Comparison of ENCODE assay signal across 14 cellular contexts in genomic region chr13:32060319-32060924, GRCh38. TPM values are rescaled to one million over a fixed set of nuclear protein-coding genes. Genes with fewer than 3 reads are reported as not detected.
DNase-seq lines count a peak whose midpoint lies in the region; ATAC-seq and TF ChIP-seq lines count a peak whose summit lies in the region.
"Had no signal": no experiment of that assay in that cellular context is flagged by ENCODE, and none has a peak within 500 bp of the region (broad histone marks: within the 10 kb centered on the region; RNA-seq: fewer than 3 reads in every experiment).

No MANE protein-coding gene starts in this region.

- no peaks in the 10 kb centered on the region for H3K27me3 ChIP-seq in HL-60 (ENCODE audit: insufficient read depth, poor library complexity, severe bottlenecking)
- H3K27me3 ChIP-seq in trophoblast cell (ENCODE audit: insufficient read depth, low read length) = no peaks in the 10 kb centered on the region

- peak; percentile 75 to 77 for ATAC-seq in left cardiac atrium
- no peak for ATAC-seq in GM18868 (IDR thresholded peaks at IDR 0.05; ENCODE audit: unreplicated experiment)
- no peak for ATAC-seq in GM18505 (IDR thresholded peaks at IDR 0.05; ENCODE audit: unreplicated experiment)
- ATAC-seq: WTC11 had no signal

- H3K79me2 ChIP-seq in trophoblast cell (ENCODE audit: control insufficient read depth, insufficient read depth, low read length, poor library complexity) = no peaks in the 10 kb centered on the region

- no peaks in the 10 kb centered on the region for H3K9me3 ChIP-seq in trophoblast cell (ENCODE audit: insufficient read depth, low read depth, low read length)
- H3K9me3 ChIP-seq: mucosa of descending colon had no signal

- H4K8ac ChIP-seq in trophoblast cell (ENCODE audit: low read depth, low read length) = no peak overlapping the region

- H3K4me2 ChIP-seq in trophoblast cell (ENCODE audit: low read length) = no peak overlapping the region

- H3K27ac ChIP-seq in HL-60 (replicated peaks) (peak overlapping the region; percentile 9), trophoblast cell (ENCODE audit: low read depth, low read length) (no peak overlapping the region)

- no peaks in the 10 kb centered on the region for H3K79me1 ChIP-seq in trophoblast cell (ENCODE audit: low read length)

- WGBS in trophoblast cell (ENCODE audit: extremely low coverage, insufficient coverage, insufficient read length) = no CpG with 5 or more reads among the region's 6 CpGs

- H3K14ac ChIP-seq in trophoblast cell (ENCODE audit: low read length) = no peak overlapping the region

- peak overlapping the region; percentile 47 for H3K23ac ChIP-seq in trophoblast cell (ENCODE audit: low read length)

- no peak overlapping the region for H2BK120ac ChIP-seq in trophoblast cell (ENCODE audit: insufficient read depth, low read length, poor library complexity)

- no peak overlapping the region for H2BK5ac ChIP-seq in trophoblast cell (ENCODE audit: low read depth, low read length, poor library complexity)

- H3K18ac ChIP-seq in trophoblast cell (ENCODE audit: low read length) = no peak overlapping the region

- intact Hi-C loops in left cardiac atrium (cut with DNase I) = loop anchor here in 1 of 2 donors (10.0 kb wide), 2 partner anchors 54 to 104 kb away; no protein-coding TSS in a partner anchor

- no peak overlapping the region for H4K12ac ChIP-seq in trophoblast cell (ENCODE audit: low read depth, low read length)

- no peak overlapping the region for H2AFZ ChIP-seq in trophoblast cell (ENCODE audit: insufficient read depth, low read length, poor library complexity)

- no peak overlapping the region for H3K4ac ChIP-seq in trophoblast cell (ENCODE audit: low read depth, low read length)

- no peaks in the 10 kb centered on the region for H3K4me1 ChIP-seq in trophoblast cell (ENCODE audit: control insufficient read depth in 1 of 2, insufficient read depth in 2 of 2, low read length in 2 of 2)

- no peaks in the 10 kb centered on the region for H3K36me3 ChIP-seq in trophoblast cell (ENCODE audit: control insufficient read depth in 1 of 2, insufficient read depth in 2 of 2, low read length in 2 of 2)

- no peak for DNase-seq in HL-60 (ENCODE audit: low read depth in 1 of 2, low spot score in 1 of 2)
- DNase-seq in OCI-M1 (lab: John Stamatoyannopoulos, UW) = peak; percentile 28
- no peak for DNase-seq in left cardiac atrium
- no peak for DNase-seq in trophoblast cell
- DNase-seq in NCI-H510A treated with DMSO at 0.1 percent for 48 hours (lab: John Stamatoyannopoulos, UW) = no peak
- DNase-seq: AML-193, COR-L47, GDM1, GOT3, mucosa of descending colon, NCI-H2171 treated with DMSO at 0.1 percent for 48 hours had no signal

- H3K4me3 ChIP-seq in HL-60 (replicated peaks; ENCODE audit: insufficient read depth, low read length) = no peak overlapping the region
- no peak overlapping the region for H3K4me3 ChIP-seq in trophoblast cell (ENCODE audit: low read depth, low read length)
- H3K4me3 ChIP-seq: mucosa of descending colon had no signal

- no peak overlapping the region for H2BK12ac ChIP-seq in trophoblast cell (ENCODE audit: low read length)

- TF ChIP-seq POLR2A in GM18505 (IDR thresholded peaks at IDR 0.05; ENCODE audit: borderline replicate concordance, extremely low read depth, insufficient read depth, insufficient read length) = no peak

- no peak overlapping the region for H3K9ac ChIP-seq in trophoblast cell (ENCODE audit: low read length)

- TF ChIP-seq CTCF in HL-60 (IDR thresholded peaks at IDR 0.05; ENCODE audit: insufficient read depth, low read length) = no peak

- H4K91ac ChIP-seq in trophoblast cell (ENCODE audit: low read depth, low read length) = no peak overlapping the region

- no peak overlapping the region for H2AK5ac ChIP-seq in trophoblast cell (ENCODE audit: low read length)

RNA-seq across cellular contexts. Expression of gene FRY, which starts 28.8 kb away (rescaled TPM):
- 10 to 100 TPM; 91.1 to 93.5 TPM for total RNA-seq in left cardiac atrium
- polyA plus RNA-seq in trophoblast cell (2013) = 0.33 TPM in 2 replicates

Comparison
In these comparisons a context has a peak if more than half of its experiments do, and no peak if none do; other contexts are left out.
1. ATAC-seq: peak in left cardiac atrium (2 of 2); none in GM18868 (single experiment) and GM18505 (single experiment).